29 cellular contexts compared by ENCODE assay signal in genomic region chr3:42530073-42530472, GRCh38. TPM values are rescaled to one million over a fixed set of nuclear protein-coding genes. Genes with fewer than 3 reads are reported as not detected.
A peak's percentile ranks its signal among the peaks of the same experiment; 100 is the strongest.
DNase-seq lines count a peak whose midpoint lies in the region; ATAC-seq and TF ChIP-seq lines count a peak whose summit lies in the region.
"Had no signal": no experiment of that assay in that cellular context is flagged by ENCODE, and none has a peak within 500 bp of the region (broad histone marks: within the 10 kb centered on the region; RNA-seq: fewer than 3 reads in every experiment).

No MANE protein-coding gene starts in this region.

- H3K9me3 Mint-ChIP-seq in activated naive CD4-positive, alpha-beta T cell treated with anti-CD3 and anti-CD28 coated beads, Interleukin-2, amount 10 ng/mL, durations not matched to agents 7 days and 5 days: no peaks in the 10 kb centered on the region
- no peaks in the 10 kb centered on the region for H3K9me3 Mint-ChIP-seq in CD8-positive, alpha-beta T cell
- H3K9me3 Mint-ChIP-seq in chondrocyte (ENCODE audit: low read depth): no peaks in the 10 kb centered on the region
- H3K9me3 Mint-ChIP-seq: activated T-cell treated with anti-CD3 and anti-CD28 coated beads, Interleukin-2, amount 50 U/mL, for 24 hours had no signal

- peaks cover 48% of the 10 kb centered on the region for H3K36me3 Mint-ChIP-seq in activated naive CD4-positive, alpha-beta T cell treated with anti-CD3 and anti-CD28 coated beads, Interleukin-2, amount 10 ng/mL, durations not matched to agents 7 days and 5 days
- H3K36me3 Mint-ChIP-seq in CD8-positive, alpha-beta T cell: peaks cover 36% of the 10 kb centered on the region
- H3K36me3 Mint-ChIP-seq in chondrocyte (ENCODE audit: low read depth): no peaks in the 10 kb centered on the region

- no peak for ATAC-seq in CD8-positive, alpha-beta T cell
- no peak for ATAC-seq in GM19035 (IDR thresholded peaks at IDR 0.05; ENCODE audit: unreplicated experiment)
- ATAC-seq: activated naive CD4-positive, alpha-beta T cell treated with anti-CD3 and anti-CD28 coated beads, Interleukin-2, amount 50 U/mL, for 72 hours; HepG2; left colon; psoas muscle; SK-N-SH treated with all-trans-retinoic acid at 6 μM for 48 hours; stimulated activated memory B cell treated with anti-CD40 and anti-IgM and Interleukin-4, amounts not matched to agents 10 μg/mL and 1 μg/mL and 100 μg/mL, for 72 hours had no signal

- intact Hi-C loops in CD8-positive, alpha-beta T cell (cut with DNase I, micrococcal nuclease): no loop called here
- intact Hi-C loops in adrenal gland (cut with DNase I): no loop called here

- peaks cover 5% of the 10 kb centered on the region for H3K36me3 ChIP-seq in CD8-positive, alpha-beta T cell (ENCODE audit: insufficient read depth, low read length)
- H3K36me3 ChIP-seq in neutrophil (no peaks in the 10 kb centered on the region), adrenal gland (replicated peaks in 1 of 2) (no peaks in the 10 kb centered on the region)
- H3K36me3 ChIP-seq: sigmoid colon, WERI-Rb-1 had no signal

- no peak for DNase-seq in activated naive CD4-positive, alpha-beta T cell treated with anti-CD3 and anti-CD28 coated beads, Interleukin-2, amount 10 ng/mL, durations not matched to agents 7 days and 5 days
- no peak for DNase-seq in activated naive CD4-positive, alpha-beta T cell treated with anti-CD3 and anti-CD28 coated beads, Interleukin-2, amount 50 U/mL, for 16 hours
- no peak for DNase-seq in CD8-positive, alpha-beta T cell
- DNase-seq in adrenal gland (no peak), chondrocyte (ENCODE audit: low spot score) (no peak)
- DNase-seq: activated CD8-positive, alpha-beta memory T cell treated with anti-CD3 and anti-CD28 coated beads for 24 hours; activated T-cell treated with anti-CD3 and anti-CD28 coated beads, Interleukin-2, amount 50 U/mL, for 24 hours; dorsolateral prefrontal cortex; GM23248; hippocampal formation; left colon; mesenchymal stem cell; NCI-H510A; psoas muscle; sigmoid colon; stimulated activated CD4-positive, alpha-beta T cell treated with anti-CD3 and anti-CD28 coated beads, Interleukin-4, amount 100 ng/mL, for 4 hours; T1000; WERI-Rb-1 had no signal

- H3K27me3 ChIP-seq in CD8-positive, alpha-beta T cell (ENCODE audit: insufficient read depth, low read length): no peaks in the 10 kb centered on the region
- H3K27me3 ChIP-seq in neutrophil: no peaks in the 10 kb centered on the region
- no peaks in the 10 kb centered on the region for H3K27me3 ChIP-seq in adrenal gland
- H3K27me3 ChIP-seq: dorsolateral prefrontal cortex, sigmoid colon had no signal

- peak overlapping the region; percentile 2 for H3K4me3 Mint-ChIP-seq in activated naive CD4-positive, alpha-beta T cell treated with anti-CD3 and anti-CD28 coated beads, Interleukin-2, amount 10 ng/mL, durations not matched to agents 7 days and 5 days
- H3K4me3 Mint-ChIP-seq in CD8-positive, alpha-beta T cell: peak overlapping the region; percentile 50
- no peak overlapping the region for H3K4me3 Mint-ChIP-seq in chondrocyte (ENCODE audit: unreplicated experiment)
- H3K4me3 Mint-ChIP-seq: activated T-cell treated with anti-CD3 and anti-CD28 coated beads, Interleukin-2, amount 50 U/mL, for 24 hours; stimulated activated memory B cell treated with anti-CD40 and anti-IgM and Interleukin-4, amounts not matched to agents 10 μg/mL and 1 μg/mL and 100 μg/mL, for 72 hours had no signal

- peak overlapping the region; percentile 21 for H3K27ac ChIP-seq in CD8-positive, alpha-beta T cell (ENCODE audit: low read depth, low read length)
- H3K27ac ChIP-seq in angular gyrus (ENCODE audit: low read depth, low read length): peak overlapping the region; percentile 40
- H3K27ac ChIP-seq in neutrophil: peak overlapping the region; percentile 3
- no peak overlapping the region for H3K27ac ChIP-seq in adrenal gland
- H3K27ac ChIP-seq: C4-2B, GM23248, psoas muscle, sigmoid colon, WERI-Rb-1 had no signal

- H3K9me3 ChIP-seq in CD8-positive, alpha-beta T cell (ENCODE audit: low read length): no peaks in the 10 kb centered on the region
- H3K9me3 ChIP-seq in neutrophil (no peaks in the 10 kb centered on the region), adrenal gland (replicated peaks in 1 of 3) (no peaks in the 10 kb centered on the region)
- H3K9me3 ChIP-seq: psoas muscle, sigmoid colon had no signal

- peak overlapping the region; percentile 28 for H3K4me3 ChIP-seq in CD8-positive, alpha-beta T cell (ENCODE audit: low read depth, low read length)
- H3K4me3 ChIP-seq in neutrophil (ENCODE audit: low read depth in 1 of 2, low read length in 1 of 2) (peak overlapping the region in 1 of 2 experiments; percentile 17), adrenal gland (no peak overlapping the region)
- H3K4me3 ChIP-seq: dorsolateral prefrontal cortex, GM23248, psoas muscle, sigmoid colon had no signal

- peaks cover 84% of the 10 kb centered on the region for H3K4me1 ChIP-seq in CD8-positive, alpha-beta T cell (ENCODE audit: insufficient read depth, low read length)
- H3K4me1 ChIP-seq in neutrophil (ENCODE audit: control insufficient read depth in 1 of 2, insufficient read depth in 1 of 2, low read depth in 1 of 2, low read length in 1 of 2) (peaks cover 18 to 42% of the 10 kb centered on the region in 2 experiments), adrenal gland (replicated peaks in 1 of 2) (no peaks in the 10 kb centered on the region)
- H3K4me1 ChIP-seq: psoas muscle, sigmoid colon had no signal

- CTCF ChIA-PET in activated naive CD4-positive, alpha-beta T cell treated with anti-CD3 and anti-CD28 coated beads, Interleukin-2, amount 10 ng/mL, durations not matched to agents 7 days and 5 days (lab: Charles Lee): no interaction called here
- CTCF ChIA-PET in CD8-positive, alpha-beta T cell (lab: Charles Lee): interaction anchor here (25.4 kb wide), 1 partner anchor 22 kb away, joined by 556 read pairs; the partner anchor contains the start of gene VIPR1

- no peak for TF ChIP-seq CTCF in CD8-positive, alpha-beta T cell (IDR thresholded peaks at IDR 0.05)
- TF ChIP-seq CTCF in neutrophil (IDR thresholded peaks at IDR 0.05) (no peak), adrenal gland (IDR thresholded peaks at IDR 0.05) (no peak), chondrocyte (IDR thresholded peaks at IDR 0.05) (no peak)

- no peak for TF ChIP-seq POLR2A in adrenal gland (IDR thresholded peaks at IDR 0.05)

- H3K4me1 Mint-ChIP-seq in activated naive CD4-positive, alpha-beta T cell treated with anti-CD3 and anti-CD28 coated beads, Interleukin-2, amount 10 ng/mL, durations not matched to agents 7 days and 5 days: peaks cover 91% of the 10 kb centered on the region
- peaks cover 92% of the 10 kb centered on the region for H3K4me1 Mint-ChIP-seq in CD8-positive, alpha-beta T cell (ENCODE audit: low read depth)
- H3K4me1 Mint-ChIP-seq in chondrocyte (ENCODE audit: low read depth): no peaks in the 10 kb centered on the region

- POLR2A ChIA-PET in CD8-positive, alpha-beta T cell (lab: Charles Lee): no interaction called here

- H3K27ac Mint-ChIP-seq in activated naive CD4-positive, alpha-beta T cell treated with anti-CD3 and anti-CD28 coated beads, Interleukin-2, amount 10 ng/mL, durations not matched to agents 7 days and 5 days: peak overlapping the region; percentile 83
- peak overlapping the region; percentile 82 for H3K27ac Mint-ChIP-seq in CD8-positive, alpha-beta T cell
- no peak overlapping the region for H3K27ac Mint-ChIP-seq in chondrocyte (ENCODE audit: unreplicated experiment)
- H3K27ac Mint-ChIP-seq: stimulated activated memory B cell treated with anti-CD40 and anti-IgM and Interleukin-4, amounts not matched to agents 10 μg/mL and 1 μg/mL and 100 μg/mL, for 72 hours had no signal

- H3K27me3 Mint-ChIP-seq in activated naive CD4-positive, alpha-beta T cell treated with anti-CD3 and anti-CD28 coated beads, Interleukin-2, amount 10 ng/mL, durations not matched to agents 7 days and 5 days: no peaks in the 10 kb centered on the region
- H3K27me3 Mint-ChIP-seq in CD8-positive, alpha-beta T cell (ENCODE audit: low read depth): no peaks in the 10 kb centered on the region
- H3K27me3 Mint-ChIP-seq in chondrocyte (ENCODE audit: low read depth): peaks cover 7% of the 10 kb centered on the region
- H3K27me3 Mint-ChIP-seq: activated T-cell treated with anti-CD3 and anti-CD28 coated beads, Interleukin-2, amount 50 U/mL, for 24 hours; stimulated activated memory B cell treated with anti-CD40 and anti-IgM and Interleukin-4, amounts not matched to agents 10 μg/mL and 1 μg/mL and 100 μg/mL, for 72 hours had no signal

RNA-seq across cellular contexts. Expression of gene VIPR1, which starts 27.6 kb away (rescaled TPM):
- total RNA-seq in CD8-positive, alpha-beta T cell: 10 to 100 TPM; 31.2 to 34.3 TPM
- total RNA-seq in adrenal gland (10 to 100 TPM in 3 of 8 donors, 1 to 10 TPM in 5; 2.2 to 24.4 (median 3.6) TPM), chondrocyte (5.8 to 17.0 TPM (median 6.1 TPM) in 3 replicates)
- 1 to 10 TPM; 2.6 to 9.2 (median 4.2) TPM for polyA plus RNA-seq in adrenal gland
- total RNA-seq: fibroblast of lung, GM23248, LHCN-M2, OCI-LY7 had no signal
- polyA plus RNA-seq: GM23248 had no signal

RNA-seq across cellular contexts. Expression of gene SEC22C, which starts 51.7 kb away (rescaled TPM):
- total RNA-seq in CD8-positive, alpha-beta T cell: 10 to 100 TPM; 71.3 to 75.2 TPM
- total RNA-seq in adrenal gland (10 to 100 TPM; 37.0 to 65.7 (median 43.0) TPM), chondrocyte (49.8 to 55.8 TPM (median 55.0 TPM) in 3 replicates)
- polyA plus RNA-seq in adrenal gland: 10 to 100 TPM; 13.7 to 43.1 (median 19.6) TPM

Comparison
In these comparisons a context has a peak if more than half of its experiments do, and no peak if none do; other contexts are left out.
1. H3K27ac ChIP-seq: peak in CD8-positive, alpha-beta T cell (single experiment), angular gyrus (single experiment) and neutrophil (single experiment); none in adrenal gland (0 of 5).